ENCODE assay signal across 8 cellular contexts in the genomic region with DNA sequence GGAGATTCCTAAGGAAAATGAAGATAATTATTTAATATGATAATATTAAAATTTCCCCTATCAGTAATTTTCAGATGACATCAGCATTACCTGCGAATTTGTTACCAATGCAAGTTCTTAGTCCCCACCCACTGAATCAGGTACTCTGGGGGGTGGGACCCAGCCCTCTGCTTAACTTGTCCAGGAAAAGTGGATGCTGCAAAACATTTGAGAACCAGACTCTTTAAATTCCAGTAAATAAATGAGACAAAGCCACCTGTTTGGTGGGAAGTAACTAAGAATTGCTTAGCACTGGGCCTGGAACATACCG. TPM values are rescaled to one million over a fixed set of nuclear protein-coding genes. Genes with fewer than 3 reads are reported as not detected.
DNase-seq lines count a peak whose midpoint lies in the region; ATAC-seq, FAIRE-seq and TF ChIP-seq lines count a peak whose summit lies in the region.

No MANE protein-coding gene starts in this region.

- H3K4me3 Mint-ChIP-seq in HFFc6, result peak overlapping the region; percentile 94
- peak overlapping the region; percentile 92 to 99 (median 96) for H3K4me3 Mint-ChIP-seq in naive thymus-derived CD4-positive, alpha-beta T cell

- no peaks in the 10 kb centered on the region for H3K27me3 Mint-ChIP-seq in HFFc6 (ENCODE audit: insufficient read depth)
- peaks cover 0 to 15% (median 5%) of the 10 kb centered on the region in 5 donors for H3K27me3 Mint-ChIP-seq in naive thymus-derived CD4-positive, alpha-beta T cell

- no peak for TF ChIP-seq POLR2A in A549 (IDR thresholded peaks at IDR 0.05; ENCODE audit: low read length)

- H3K4me2 ChIP-seq in A549 (peak overlapping the region; percentile 74), mammary epithelial cell (ENCODE audit: insufficient read depth, low read depth, low read length) (peak overlapping the region; percentile 86)

- TF ChIP-seq CTCF in A549 (IDR thresholded peaks at IDR 0.05), result no peak
- no peak for TF ChIP-seq CTCF in HFFc6 (IDR thresholded peaks at IDR 0.05)
- TF ChIP-seq CTCF in mammary epithelial cell (conservative IDR thresholded peaks at IDR 0.05 in 1 of 2, IDR thresholded peaks at IDR 0.05 in 1 of 2; ENCODE audit: extremely low read depth in 1 of 2, insufficient read depth in 1 of 2, low read depth in 1 of 2, low read length in 2 of 2), result no peak

- POLR2A ChIA-PET in A549 (lab: Yijun Ruan, JAX), result no interaction called here
- POLR2A ChIA-PET in naive thymus-derived CD4-positive, alpha-beta T cell (lab: Charles Lee), result interaction anchor here (1.2 kb wide), 1 partner anchor 86 kb away, joined by 3 read pairs; no protein-coding TSS in a partner anchor

- in situ Hi-C loops in mammary epithelial cell (cut with MboI; ENCODE audit: low sequenced_read_pairs in 2 of 2), result no loop called here

- no TSS peak for BruUV-seq in mammary epithelial cell (replicated peaks; lab: Mats Ljungman, UMichigan)

- H2AFZ ChIP-seq in mammary epithelial cell (ENCODE audit: low read depth, low read length), result peak overlapping the region; percentile 97

- H3K9me3 Mint-ChIP-seq in HFFc6, result peaks cover 29% of the 10 kb centered on the region
- H3K9me3 Mint-ChIP-seq in naive thymus-derived CD4-positive, alpha-beta T cell, result peaks cover 0 to 23% (median 4%) of the 10 kb centered on the region in 11 donors

- H3K27ac ChIP-seq in A549 (no peak overlapping the region), mammary epithelial cell (ENCODE audit: insufficient read depth, low read depth, low read length) (no peak overlapping the region)
- no peak overlapping the region for H3K27ac ChIP-seq in naive thymus-derived CD4-positive, alpha-beta T cell (ENCODE audit: low read depth, low read length)

- H4K20me1 ChIP-seq in mammary epithelial cell (ENCODE audit: insufficient read depth, low read length), result no peaks in the 10 kb centered on the region

- intact Hi-C loops in mammary epithelial cell (cut with micrococcal nuclease), result loop anchor here (1.0 to 2.0 kb wide), 2 partner anchors 39 to 153 kb away; a partner anchor contains a TSS
- intact Hi-C loops in naive thymus-derived CD4-positive, alpha-beta T cell (cut with micrococcal nuclease), result loop anchor here (1.0 to 10.0 kb wide), 7 partner anchors 39 to 239 kb away; a partner anchor contains a TSS
- intact Hi-C loops in posterior cingulate gyrus (cut with DNase I), result loop anchor here (2.0 to 5.0 kb wide), 2 partner anchors 41 to 97 kb away; a partner anchor contains a TSS

- H3K4me1 ChIP-seq in A549, result no peaks in the 10 kb centered on the region
- H3K4me1 ChIP-seq in mammary epithelial cell (ENCODE audit: insufficient read depth, low read length), result peaks cover 8% of the 10 kb centered on the region
- peaks cover 7 to 10% of the 10 kb centered on the region in 2 donors for H3K4me1 ChIP-seq in naive thymus-derived CD4-positive, alpha-beta T cell (ENCODE audit: control insufficient read depth in 2 of 2, insufficient read depth in 2 of 2, low read length in 2 of 2)

- no peak overlapping the region for H3K9ac ChIP-seq in mammary epithelial cell (ENCODE audit: insufficient read depth, low read length)

- WGBS in A549 (ENCODE audit: missing lambda C conversion rate), result 67% methylated on average over 2 of the region's 2 CpGs
- 50% methylated on average over 2 of the region's 2 CpGs for WGBS in mammary epithelial cell (ENCODE audit: low coverage, missing lambda C conversion rate)

- dilution Hi-C loops in mammary epithelial cell (cut with HindIII; ENCODE audit: low sequenced_read_pairs), result no loop called here

- DNase-seq in A549 (ENCODE audit: low read depth in 1 of 2, low spot score in 1 of 2) (no peak), HFFc6 (no peak), mammary epithelial cell (no peak), middle frontal gyrus (ENCODE audit: extremely low spot score, low spot score) (no peak), posterior cingulate gyrus (no peak), NCI-H2029 (lab: John Stamatoyannopoulos, UW) (no peak)
- DNase-seq in naive thymus-derived CD4-positive, alpha-beta T cell, result no peak
- DNase-seq in stimulated activated CD4-positive, alpha-beta T cell treated with anti-CD3 and anti-CD28 coated beads, Interleukin-1b, Interleukin-23, amount 100 ng/mL, for 48 hours, result no peak

- H3K9me3 ChIP-seq in A549, result peaks cover 81% of the 10 kb centered on the region
- H3K9me3 ChIP-seq in mammary epithelial cell (replicated peaks; ENCODE audit: insufficient read depth, low read length), result no peaks in the 10 kb centered on the region
- no peaks in the 10 kb centered on the region for H3K9me3 ChIP-seq in naive thymus-derived CD4-positive, alpha-beta T cell (ENCODE audit: control insufficient read depth in 2 of 3, low read length in 3 of 3)

- no peak for TF ChIP-seq EP300 in A549 (IDR thresholded peaks at IDR 0.05)

- CTCF ChIA-PET in A549 (lab: Yijun Ruan, JAX), result interaction anchor here (1.0 to 1.2 kb wide), 2 partner anchors 8 to 293 kb away, joined by 3 read pairs; no protein-coding TSS in a partner anchor
- CTCF ChIA-PET in mammary epithelial cell (lab: Charles Lee; ENCODE audit: low non-redundant PET), result no interaction called here
- CTCF ChIA-PET in naive thymus-derived CD4-positive, alpha-beta T cell (lab: Charles Lee), result no interaction called here

- peaks cover 12% of the 10 kb centered on the region for H3K79me2 ChIP-seq in mammary epithelial cell (ENCODE audit: insufficient read depth, low read length)

- no peaks in the 10 kb centered on the region for H3K36me3 ChIP-seq in mammary epithelial cell (ENCODE audit: insufficient read depth, low read length)
- peaks cover 0 to 8% (median 0%) of the 10 kb centered on the region in 3 experiments for H3K36me3 ChIP-seq in naive thymus-derived CD4-positive, alpha-beta T cell (ENCODE audit: control insufficient read depth in 2 of 3, insufficient read depth in 3 of 3, low read length in 3 of 3)

- TF ChIP-seq RAD21 in A549 (conservative IDR thresholded peaks at IDR 0.05 in 1 of 2, IDR thresholded peaks at IDR 0.05 in 1 of 2), result no peak

- FAIRE-seq in A549 (lab: Jason Lieb, UNC), result no peak

- ATAC-seq in A549, result no peak
- no peak for ATAC-seq in naive thymus-derived CD4-positive, alpha-beta T cell

- no peak overlapping the region for H3K27ac Mint-ChIP-seq in HFFc6
- H3K27ac Mint-ChIP-seq in naive thymus-derived CD4-positive, alpha-beta T cell, result peak overlapping the region in 4 of 9 donors; percentile 84 to 97 (median 92)

- H3K36me3 Mint-ChIP-seq in HFFc6 (ENCODE audit: low read depth), result peaks cover 39% of the 10 kb centered on the region
- peaks cover 0 to 31% (median 16%) of the 10 kb centered on the region in 5 donors for H3K36me3 Mint-ChIP-seq in naive thymus-derived CD4-positive, alpha-beta T cell

- H3K27me3 ChIP-seq in mammary epithelial cell (ENCODE audit: insufficient read depth, low read length), result no peaks in the 10 kb centered on the region
- no peaks in the 10 kb centered on the region for H3K27me3 ChIP-seq in naive thymus-derived CD4-positive, alpha-beta T cell (ENCODE audit: control insufficient read depth in 2 of 2, insufficient read depth in 2 of 2, low read length in 2 of 2)

- H3K4me3 ChIP-seq in A549 (peak overlapping the region; percentile 51), mammary epithelial cell (replicated peaks in 1 of 3; ENCODE audit: insufficient read depth in 1 of 3, low read depth in 2 of 3, low read length in 3 of 3) (peak overlapping the region; percentile 74 to 83 (median 78))
- peak overlapping the region; percentile 88 for H3K4me3 ChIP-seq in naive thymus-derived CD4-positive, alpha-beta T cell (ENCODE audit: low read length)

- peaks cover 10% of the 10 kb centered on the region for H3K4me1 Mint-ChIP-seq in HFFc6 (ENCODE audit: low read depth)
- H3K4me1 Mint-ChIP-seq in naive thymus-derived CD4-positive, alpha-beta T cell, result peaks cover 13 to 21% (median 20%) of the 10 kb centered on the region in 7 donors

TF ChIP-seq in A549, 52 proteins besides CTCF, POLR2A, EP300 and RAD21:
- TF ChIP-seq CHD4 (IDR thresholded peaks at IDR 0.05; ENCODE audit: borderline replicate concordance) (no peak), MAFK (IDR thresholded peaks at IDR 0.05; ENCODE audit: partially characterized antibody) (peak; percentile 51)

RNA-seq across cellular contexts. Expression of a gene that starts 0.5 kb away (rescaled TPM):
- 3.5 and 3.9 TPM in 2 replicates for polyA plus RNA-seq in A549 (2011; rRNA removed)
- polyA plus RNA-seq in A549 (2012; cell fraction: cytosol; rRNA removed), result 4.3 and 4.7 TPM in 2 replicates
- 2.9 and 4.1 TPM in 2 replicates for polyA plus RNA-seq in A549 (2012; cell fraction: nucleus; rRNA removed)
- 2.6 to 2.8 TPM (median 2.8 TPM) in 3 replicates for polyA plus RNA-seq in A549 (2017; fragmentation: RNase III; extraction: RNeasy Plus Mini Kit Qiagen cat#74134 plus additional on column Dnase treatment)
- polyA minus RNA-seq in A549 (2011; rRNA and poly(A)+ RNA removed), result 1.5 and 1.6 TPM in 2 replicates
- 1 to 10 TPM; 4.1 to 5.6 (median 4.8) TPM for total RNA-seq in HFFc6 (2021; fragmentation: NEBNext Ultra II Directional; extraction: Animal tissue kit (Norgen Biotek cat#: 25700))
- 1 to 10 TPM; 4.0 to 5.7 TPM for total RNA-seq in mammary epithelial cell
- polyA plus RNA-seq in mammary epithelial cell, result 3.6 TPM
- not detected for polyA minus RNA-seq in mammary epithelial cell
- 10 to 100 TPM in 2 of 5 experiments, 1 to 10 TPM in 3; 2.9 to 11.6 (median 5.3) TPM for total RNA-seq in naive thymus-derived CD4-positive, alpha-beta T cell
- 10 to 100 TPM in 1 of 2 donors, 1 to 10 TPM in 1; 9.6 to 10.9 TPM for polyA plus RNA-seq in naive thymus-derived CD4-positive, alpha-beta T cell

RNA-seq across cellular contexts. Expression of a gene that starts 39.5 kb away (rescaled TPM):
- polyA plus RNA-seq in A549 (2011; rRNA removed) (19.3 and 24.6 TPM in 2 replicates), A549 (2017; fragmentation: RNase III; extraction: RNeasy Plus Mini Kit Qiagen cat#74134 plus additional on column Dnase treatment) (13.6 to 17.0 TPM (median 14.2 TPM) in 3 replicates), mammary epithelial cell (4.0 TPM)
- 4.6 and 5.1 TPM in 2 replicates for polyA plus RNA-seq in A549 (2012; cell fraction: cytosol; rRNA removed)
- polyA plus RNA-seq in A549 (2012; cell fraction: nucleus; rRNA removed), result 5.4 and 5.8 TPM in 2 replicates
- 6.9 and 8.9 TPM in 2 replicates for polyA minus RNA-seq in A549 (2011; rRNA and poly(A)+ RNA removed)
- total RNA-seq in HFFc6 (2021; fragmentation: NEBNext Ultra II Directional; extraction: Animal tissue kit (Norgen Biotek cat#: 25700)), result 1 to 10 TPM; 3.7 to 5.6 (median 4.4) TPM
- 10 to 100 TPM in 1 of 2 donors, 1 to 10 TPM in 1; 5.4 to 16.8 TPM for total RNA-seq in mammary epithelial cell
- not detected for polyA minus RNA-seq in mammary epithelial cell
- total RNA-seq in naive thymus-derived CD4-positive, alpha-beta T cell, result 10 to 100 TPM in 2 of 5 experiments, 1 to 10 TPM in 3; 4.8 to 28.5 (median 8.4) TPM
- polyA plus RNA-seq in naive thymus-derived CD4-positive, alpha-beta T cell, result 10 to 100 TPM; 34.5 to 36.0 TPM
